In the genomic region with DNA sequence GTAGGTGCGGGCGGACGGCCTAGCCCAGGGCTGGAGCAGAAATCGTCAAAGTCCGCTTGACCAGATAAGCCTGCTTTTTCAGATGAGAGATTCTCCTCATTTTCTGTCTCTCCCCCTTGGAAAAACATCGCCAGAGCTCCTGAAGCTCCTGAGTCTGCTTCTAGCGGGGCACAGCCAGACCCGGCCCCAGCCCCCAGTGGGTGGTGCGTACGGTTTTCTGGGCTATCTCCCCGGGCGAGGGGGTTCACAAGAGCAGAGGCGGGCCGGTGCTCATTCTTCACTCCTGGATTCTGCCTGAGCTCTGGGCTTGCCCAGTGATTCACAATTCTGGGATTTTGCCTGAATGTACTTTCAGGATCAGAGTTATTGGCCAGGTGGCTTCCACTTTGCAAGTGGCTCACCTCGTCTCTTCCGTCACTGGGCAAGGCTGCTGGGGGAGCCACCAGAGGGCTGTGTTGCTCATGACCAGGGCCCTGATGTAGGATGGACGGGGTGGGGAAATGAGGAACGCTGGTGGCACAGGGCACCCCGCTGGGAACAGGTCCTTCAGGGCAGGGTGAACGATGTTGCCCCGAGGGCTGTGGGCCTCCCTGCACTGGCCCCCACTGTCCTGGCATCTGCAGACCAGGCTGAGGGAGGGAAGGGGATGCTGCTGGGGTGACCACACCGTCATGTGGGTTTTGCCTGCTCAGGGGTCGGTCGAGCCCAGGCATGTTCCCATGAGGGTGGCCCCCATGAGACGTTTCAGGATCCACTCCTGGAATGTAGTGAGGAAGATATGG, we compare ENCODE assay signal across 1 cellular context.
TF ChIP-seq lines count a peak whose summit lies in the region.

No MANE protein-coding gene starts in this region.

TF ChIP-seq in GM12878, 131 proteins besides CTCF, POLR2A, EP300 and RAD21:
- TF ChIP-seq BRCA1 (IDR thresholded peaks at IDR 0.05; ENCODE audit: low read depth, low read length) (no peak), ZZZ3 (IDR thresholded peaks at IDR 0.05; ENCODE audit: control insufficient read depth, insufficient read length, low read depth) (no peak), BMI1 (IDR thresholded peaks at IDR 0.05; ENCODE audit: borderline replicate concordance) (no peak), ZNF207 (IDR thresholded peaks at IDR 0.05; ENCODE audit: borderline replicate concordance) (no peak)
TF ChIP-seq in GM12878: peak in this region for 0.
